8 cellular contexts compared by ENCODE assay signal in genomic region chr16:85798283-85798776, GRCh38. TPM values are rescaled to one million over a fixed set of nuclear protein-coding genes. Genes with fewer than 3 reads are reported as not detected.
DNase-seq lines count a peak whose midpoint lies in the region; ATAC-seq and TF ChIP-seq lines count a peak whose summit lies in the region.

No MANE protein-coding gene starts in this region.

- peaks cover 34% of the 10 kb centered on the region for H3K36me3 Mint-ChIP-seq in T-helper 1 cell treated with Interleukin-12 subunit alpha and Interleukin-12 subunit beta and Interleukin-4 antibody, amounts not matched to agents 30 μg/mL and 1 μg/mL, for 36 hours (ENCODE audit: low read depth)
- H3K36me3 Mint-ChIP-seq in activated T-helper 2 cell treated with anti-CD3 and anti-CD28 coated beads, Interferon-gamma antibody, Interleukin-2, Interleukin-4, amounts not matched to agents 10 μg/mL and 5 μg/mL and 100 μg/mL, durations not matched to agents 14 hours and 24 hours and 36 hours (ENCODE audit: low read depth): peaks cover 54% of the 10 kb centered on the region

- TF ChIP-seq POLR2A in testis (IDR thresholded peaks at IDR 0.05): no peak

- 13 to 17% methylated on average over 17 of the region's 17 CpGs for WGBS in testis, 2 donors

- no peaks in the 10 kb centered on the region for H3K27me3 Mint-ChIP-seq in T-helper 1 cell treated with Interleukin-12 subunit alpha and Interleukin-12 subunit beta and Interleukin-4 antibody, amounts not matched to agents 30 μg/mL and 1 μg/mL, for 36 hours (ENCODE audit: low read depth)
- H3K27me3 Mint-ChIP-seq in activated T-helper 2 cell treated with anti-CD3 and anti-CD28 coated beads, Interferon-gamma antibody, Interleukin-2, Interleukin-4, amounts not matched to agents 10 μg/mL and 5 μg/mL and 100 μg/mL, durations not matched to agents 14 hours and 24 hours and 36 hours (ENCODE audit: low read depth): no peaks in the 10 kb centered on the region

- peak overlapping the region; percentile 88 for H3K4me3 Mint-ChIP-seq in T-helper 1 cell treated with Interleukin-12 subunit alpha and Interleukin-12 subunit beta and Interleukin-4 antibody, amounts not matched to agents 30 μg/mL and 1 μg/mL, for 36 hours
- peak overlapping the region; percentile 90 for H3K4me3 Mint-ChIP-seq in activated T-helper 2 cell treated with anti-CD3 and anti-CD28 coated beads, Interferon-gamma antibody, Interleukin-2, Interleukin-4, amounts not matched to agents 10 μg/mL and 5 μg/mL and 100 μg/mL, durations not matched to agents 14 hours and 24 hours and 36 hours (ENCODE audit: low read depth)

- peaks cover 36% of the 10 kb centered on the region for H3K4me1 Mint-ChIP-seq in T-helper 1 cell treated with Interleukin-12 subunit alpha and Interleukin-12 subunit beta and Interleukin-4 antibody, amounts not matched to agents 30 μg/mL and 1 μg/mL, for 36 hours (ENCODE audit: low read depth)
- peaks cover 25% of the 10 kb centered on the region for H3K4me1 Mint-ChIP-seq in activated T-helper 2 cell treated with anti-CD3 and anti-CD28 coated beads, Interferon-gamma antibody, Interleukin-2, Interleukin-4, amounts not matched to agents 10 μg/mL and 5 μg/mL and 100 μg/mL, durations not matched to agents 14 hours and 24 hours and 36 hours (ENCODE audit: low read depth)

- peaks cover 12% of the 10 kb centered on the region for H3K4me1 ChIP-seq in testis

- no peak for ATAC-seq in HG02885 (IDR thresholded peaks at IDR 0.05; ENCODE audit: poor library complexity, unreplicated experiment)

- H3K27ac Mint-ChIP-seq in T-helper 1 cell treated with Interleukin-12 subunit alpha and Interleukin-12 subunit beta and Interleukin-4 antibody, amounts not matched to agents 30 μg/mL and 1 μg/mL, for 36 hours: peak overlapping the region; percentile 83
- no peak overlapping the region for H3K27ac Mint-ChIP-seq in activated T-helper 2 cell treated with anti-CD3 and anti-CD28 coated beads, Interferon-gamma antibody, Interleukin-2, Interleukin-4, amounts not matched to agents 10 μg/mL and 5 μg/mL and 100 μg/mL, durations not matched to agents 14 hours and 24 hours and 36 hours

- H3K36me3 ChIP-seq in testis (ENCODE audit: low read depth, missing control alignments): no peaks in the 10 kb centered on the region

- DNase-seq in T-helper 1 cell: no peak
- no peak for DNase-seq in activated T-helper 2 cell treated with anti-CD3 and anti-CD28 coated beads, Interferon-gamma antibody, Interleukin-2, Interleukin-4, amounts not matched to agents 10 μg/mL and 5 μg/mL and 100 μg/mL, durations not matched to agents 14 hours and 24 hours and 36 hours (ENCODE audit: low spot score)
- peak; percentile 9 for DNase-seq in iris pigment epithelial cell (ENCODE audit: low read depth)
- DNase-seq in testis: no peak
- no peak for DNase-seq in SKM-1 (lab: John Stamatoyannopoulos, UW; ENCODE audit: unreplicated experiment)
- no peak for DNase-seq in DMS79 (lab: John Stamatoyannopoulos, UW)

- H3K27ac ChIP-seq in testis: no peak overlapping the region

- H3K9me3 Mint-ChIP-seq in T-helper 1 cell treated with Interleukin-12 subunit alpha and Interleukin-12 subunit beta and Interleukin-4 antibody, amounts not matched to agents 30 μg/mL and 1 μg/mL, for 36 hours: no peaks in the 10 kb centered on the region
- H3K9me3 Mint-ChIP-seq in activated T-helper 2 cell treated with anti-CD3 and anti-CD28 coated beads, Interferon-gamma antibody, Interleukin-2, Interleukin-4, amounts not matched to agents 10 μg/mL and 5 μg/mL and 100 μg/mL, durations not matched to agents 14 hours and 24 hours and 36 hours: no peaks in the 10 kb centered on the region

- H3K9me3 ChIP-seq in testis: no peaks in the 10 kb centered on the region

- intact Hi-C loops in activated T-helper 2 cell treated with anti-CD3 and anti-CD28 coated beads, Interferon-gamma antibody, Interleukin-2, Interleukin-4, amounts not matched to agents 10 μg/mL and 5 μg/mL and 100 μg/mL, durations not matched to agents 14 hours and 24 hours and 36 hours (cut with micrococcal nuclease): loop anchor here (10.0 kb wide), 1 partner anchor 114 kb away; the partner anchor contains the start of gene GINS2
- intact Hi-C loops in testis (cut with DNase I; ENCODE audit: low total_unique reads): no loop called here

- peak overlapping the region; percentile 94 to 97 for H3K4me3 ChIP-seq in testis

- TF ChIP-seq CTCF in testis (IDR thresholded peaks at IDR 0.05): no peak

- no peaks in the 10 kb centered on the region for H3K27me3 ChIP-seq in testis

RNA-seq across cellular contexts. Expression of gene EMC8, which starts 1.0 kb away (rescaled TPM):
- 36.1 and 40.2 TPM in 2 replicates for total RNA-seq in activated T-helper 2 cell treated with anti-CD3 and anti-CD28 coated beads, Interferon-gamma antibody, Interleukin-2, Interleukin-4, amounts not matched to agents 10 μg/mL and 5 μg/mL and 100 μg/mL, durations not matched to agents 14 hours and 24 hours and 36 hours
- total RNA-seq in testis: 10 to 100 TPM; 44.2 to 57.3 TPM
- polyA plus RNA-seq in testis (ENCODE audit: insufficient read depth, low read depth, low replicate concordance): 38.7 TPM

RNA-seq across cellular contexts. Expression of gene COX4I1, which starts 1.2 kb away (rescaled TPM):
- 543 and 561 TPM in 2 replicates for total RNA-seq in activated T-helper 2 cell treated with anti-CD3 and anti-CD28 coated beads, Interferon-gamma antibody, Interleukin-2, Interleukin-4, amounts not matched to agents 10 μg/mL and 5 μg/mL and 100 μg/mL, durations not matched to agents 14 hours and 24 hours and 36 hours
- 100 to 1,000 TPM; 263 to 334 TPM for total RNA-seq in testis
- 467 TPM for polyA plus RNA-seq in testis (ENCODE audit: insufficient read depth, low read depth, low replicate concordance)

RNA-seq across cellular contexts. Expression of gene C16orf74, which starts 47.4 kb away (rescaled TPM):
- not detected in 2 replicates for total RNA-seq in activated T-helper 2 cell treated with anti-CD3 and anti-CD28 coated beads, Interferon-gamma antibody, Interleukin-2, Interleukin-4, amounts not matched to agents 10 μg/mL and 5 μg/mL and 100 μg/mL, durations not matched to agents 14 hours and 24 hours and 36 hours
- 1 to 10 TPM; 3.8 to 6.0 TPM for total RNA-seq in testis
- polyA plus RNA-seq in testis (ENCODE audit: insufficient read depth, low read depth, low replicate concordance): 4.3 TPM
